1 cellular context compared by ENCODE assay signal in genomic region chr2:42127425-42128424, GRCh38.
TF ChIP-seq lines count a peak whose summit lies in the region.

No MANE protein-coding gene starts in this region.

TF ChIP-seq in HepG2, 621 proteins besides CTCF, POLR2A, EP300 and RAD21 (continued from another document and continues in another):
- TF ChIP-seq FOXP4 (CRISPR knock-in tag; IDR thresholded peaks at IDR 0.05) (peak; percentile 97), SOX6 (IDR thresholded peaks at IDR 0.05) (no peak), SOX6 (CRISPR knock-in tag; IDR thresholded peaks at IDR 0.05) (peak; percentile 93), MEIS1 (CRISPR knock-in tag; IDR thresholded peaks at IDR 0.05; ENCODE audit: borderline replicate concordance) (no peak), HNRNPH1 (optimal IDR thresholded peaks at IDR 0.05; ENCODE audit: low read depth, low read length) (no peak), HDAC6 (IDR thresholded peaks at IDR 0.05; ENCODE audit: low read depth, low read length) (no peak), CREBL2 (CRISPR knock-in tag; IDR thresholded peaks at IDR 0.05; ENCODE audit: borderline replicate concordance) (no peak), ZGPAT (CRISPR knock-in tag; IDR thresholded peaks at IDR 0.05) (peak; percentile 84), ZNF614 (CRISPR knock-in tag; IDR thresholded peaks at IDR 0.05; ENCODE audit: borderline replicate concordance) (peak; percentile 81; the same call in 1 of the 2 replicates), CC2D1A (CRISPR knock-in tag; IDR thresholded peaks at IDR 0.05) (no peak), ARNT2 (CRISPR knock-in tag; IDR thresholded peaks at IDR 0.05; ENCODE audit: low read depth) (no peak), ZKSCAN1 (IDR thresholded peaks at IDR 0.05; ENCODE audit: low read length) (no peak), ZNF207 (IDR thresholded peaks at IDR 0.05; ENCODE audit: borderline replicate concordance) (no peak), KLF11 (CRISPR knock-in tag; IDR thresholded peaks at IDR 0.05) (no peak), ZBTB14 (CRISPR knock-in tag; IDR thresholded peaks at IDR 0.05) (no peak), SETDB1 (CRISPR knock-in tag; IDR thresholded peaks at IDR 0.05; ENCODE audit: borderline replicate concordance) (no peak), ZNF44 (CRISPR knock-in tag; IDR thresholded peaks at IDR 0.05) (no peak), ZNF615 (CRISPR knock-in tag; IDR thresholded peaks at IDR 0.05; ENCODE audit: borderline replicate concordance) (0 out of 2 replicates have a peak, but pooled peaks have one; percentile 79), ZNF33B (CRISPR knock-in tag; IDR thresholded peaks at IDR 0.05) (no peak), NFIB (CRISPR knock-in tag; IDR thresholded peaks at IDR 0.05; ENCODE audit: borderline replicate concordance) (no peak), MLLT10 (CRISPR knock-in tag; IDR thresholded peaks at IDR 0.05) (no peak), ZBTB46 (CRISPR knock-in tag; IDR thresholded peaks at IDR 0.05; ENCODE audit: borderline replicate concordance) (no peak), DMTF1 (CRISPR knock-in tag; IDR thresholded peaks at IDR 0.05) (no peak), CEBPB (IDR thresholded peaks at IDR 0.05; ENCODE audit: borderline replicate concordance, low read depth, low read length) (no peak), TRIM24 (CRISPR knock-in tag; IDR thresholded peaks at IDR 0.05) (no peak), THAP7 (CRISPR knock-in tag; IDR thresholded peaks at IDR 0.05) (peak; percentile 68; the same call in 1 of the 2 replicates), ZNF354B (CRISPR knock-in tag; IDR thresholded peaks at IDR 0.05) (no peak), TOPORS (CRISPR knock-in tag; IDR thresholded peaks at IDR 0.05) (no peak), FOXK2 (IDR thresholded peaks at IDR 0.05) (no peak), ZNF891 (CRISPR knock-in tag; IDR thresholded peaks at IDR 0.05) (no peak), ZNF879 (CRISPR knock-in tag; IDR thresholded peaks at IDR 0.05) (no peak), GLI4 (CRISPR knock-in tag; IDR thresholded peaks at IDR 0.05; ENCODE audit: borderline replicate concordance) (0 out of 2 replicates have a peak, but pooled peaks have one; percentile 0), HNRNPUL1 (IDR thresholded peaks at IDR 0.05; ENCODE audit: low read depth, low read length) (no peak), ZNF234 (CRISPR knock-in tag; conservative IDR thresholded peaks at IDR 0.05) (no peak), MLXIP (CRISPR knock-in tag; IDR thresholded peaks at IDR 0.05; ENCODE audit: borderline replicate concordance) (no peak), POGK (CRISPR knock-in tag; conservative IDR thresholded peaks at IDR 0.05) (peak; percentile 73), MATR3 (CRISPR knock-in tag; IDR thresholded peaks at IDR 0.05) (no peak), ZNF576 (CRISPR knock-in tag; IDR thresholded peaks at IDR 0.05) (no peak), TCF7L2 (IDR thresholded peaks at IDR 0.05; ENCODE audit: low read depth, low read length) (no peak), TFE3 (CRISPR knock-in tag; IDR thresholded peaks at IDR 0.05) (peak; percentile 71; the same call in 1 of the 2 replicates), SYNCRIP (IDR thresholded peaks at IDR 0.05; ENCODE audit: insufficient read depth, low read depth, low read length) (no peak), ZNF773 (CRISPR knock-in tag; IDR thresholded peaks at IDR 0.05; ENCODE audit: borderline replicate concordance) (no peak), ZNF674 (CRISPR knock-in tag; IDR thresholded peaks at IDR 0.05; ENCODE audit: low read depth) (0 out of 2 replicates have a peak, but pooled peaks have one; percentile 60), FIP1L1 (IDR thresholded peaks at IDR 0.05; ENCODE audit: borderline replicate concordance, insufficient read depth, low read depth, low read length) (no peak), ZBTB25 (CRISPR knock-in tag; IDR thresholded peaks at IDR 0.05) (no peak; the same call in 1 of the 2 replicates), RCOR2 (CRISPR knock-in tag; IDR thresholded peaks at IDR 0.05) (peak; percentile 95), MBNL3 (CRISPR knock-in tag; conservative IDR thresholded peaks at IDR 0.05) (no peak)
